In genomic region chr14:23539209-23539866, GRCh38 we compare ENCODE assay signal across 8 cellular contexts. TPM values are rescaled to one million over a fixed set of nuclear protein-coding genes. Genes with fewer than 3 reads are reported as not detected.
DNase-seq lines count a peak whose midpoint lies in the region; ATAC-seq and TF ChIP-seq lines count a peak whose summit lies in the region.

No MANE protein-coding gene starts in this region.

- H3K4me3 ChIP-seq in HEK293 (ENCODE audit: low read depth, low read length), result no peak overlapping the region

- H3K27ac Mint-ChIP-seq in MCF 10A (ENCODE audit: low read depth, unreplicated experiment) (no peak overlapping the region), immature natural killer cell (no peak overlapping the region)

- peaks cover 5% of the 10 kb centered on the region for H3K4me1 ChIP-seq in HEK293 (ENCODE audit: control insufficient read depth, insufficient read depth, low read length)

- no peak overlapping the region for H3K4me3 Mint-ChIP-seq in MCF 10A (ENCODE audit: unreplicated experiment)
- H3K4me3 Mint-ChIP-seq in immature natural killer cell, result no peak overlapping the region

- H3K27ac ChIP-seq in HEK293 (ENCODE audit: extremely low read depth, low read depth, low read length) (no peak overlapping the region), substantia nigra (ENCODE audit: low read depth, low read length, poor library complexity, severe bottlenecking) (peak overlapping the region; percentile 75)

- no peaks in the 10 kb centered on the region for H3K9me3 Mint-ChIP-seq in MCF 10A (ENCODE audit: unreplicated experiment)
- no peaks in the 10 kb centered on the region for H3K9me3 Mint-ChIP-seq in immature natural killer cell

- POLR2A ChIA-PET in HEK293 (lab: Yijun Ruan, JAX), result interaction anchor here (1.4 kb wide), 1 partner anchor 213 kb away, joined by 4 read pairs; no protein-coding TSS in a partner anchor
- POLR2A ChIA-PET in MCF 10A (lab: Yijun Ruan, JAX), result interaction anchor here (0.7 kb wide), 1 partner anchor 8 kb away, joined by 3 read pairs; no protein-coding TSS in a partner anchor

- H3K4me1 Mint-ChIP-seq in MCF 10A (ENCODE audit: insufficient read depth, unreplicated experiment) (peaks cover 10% of the 10 kb centered on the region), immature natural killer cell (no peaks in the 10 kb centered on the region)

- H3K36me3 Mint-ChIP-seq in MCF 10A (ENCODE audit: insufficient read depth, unreplicated experiment) (peaks cover 6% of the 10 kb centered on the region), immature natural killer cell (peaks cover 0 to 7% (median 0%) of the 10 kb centered on the region in 3 donors)

- DNase-seq in NCI-H1417 (lab: John Stamatoyannopoulos, UW), result peak; percentile 21 to 67 (median 25)
- no peak for DNase-seq in NCI-H1417 treated with DMSO at 0.1 percent for 48 hours (lab: John Stamatoyannopoulos, UW)
- DNase-seq in NCI-H526 (lab: John Stamatoyannopoulos, UW), result peak; percentile 56 to 86
- DNase-seq in MCF 10A (ENCODE audit: unreplicated experiment), result peak; percentile 55
- peak; percentile 36 to 39 (median 37) for DNase-seq in immature natural killer cell
- DNase-seq in substantia nigra (lab: John Stamatoyannopoulos, UW), result peak in 31 of 49 donors; percentile 11 to 75 (median 36)

- TF ChIP-seq CTCF in HEK293 (tag by site-specific recombination; IDR thresholded peaks at IDR 0.05) (peak; percentile 64; the same call in 1 of the 2 replicates), MCF 10A (IDR thresholded peaks at IDR 0.05; ENCODE audit: unreplicated experiment) (peak; percentile 69)

- peaks cover 0 to 11% of the 10 kb centered on the region in 2 experiments; a peak in 2 of 3 replicates for H3K36me3 ChIP-seq in HEK293 (ENCODE audit: control insufficient read depth in 2 of 2, insufficient read depth in 1 of 2, low read length in 2 of 2)

- CTCF ChIA-PET in HEK293 (lab: Yijun Ruan, JAX), result interaction anchor here (0.6 to 3.2 kb wide), 18 partner anchors 9 to 1315 kb away, joined by 3 to 21 read pairs (median 5); no protein-coding TSS in a partner anchor
- CTCF ChIA-PET in MCF 10A (lab: Yijun Ruan, JAX), result interaction anchor here (0.8 to 4.5 kb wide), 17 partner anchors 10 to 212 kb away, joined by 3 to 48 read pairs (median 4); partner anchors contain the start of gene THTPA

- H3K27me3 Mint-ChIP-seq in MCF 10A (ENCODE audit: insufficient read depth, unreplicated experiment) (no peaks in the 10 kb centered on the region), immature natural killer cell (ENCODE audit: low read depth in 3 of 3) (peaks cover 0 to 5% (median 0%) of the 10 kb centered on the region in 3 donors)

- BruUV-seq in MCF 10A (replicated peaks; lab: Mats Ljungman, UMichigan), result no TSS peak

- no peak for ATAC-seq in GM18861 (IDR thresholded peaks at IDR 0.05; ENCODE audit: unreplicated experiment)

- H3K9me3 ChIP-seq in HEK293 (ENCODE audit: control insufficient read depth, insufficient read depth, low read depth, low read length), result no peaks in the 10 kb centered on the region

- intact Hi-C loops in MCF 10A (cut with micrococcal nuclease), result no loop called here

TF ChIP-seq in HEK293, 187 proteins besides CTCF, POLR2A, EP300 and RAD21:
- TF ChIP-seq ZNF654 (tag by site-specific recombination; IDR thresholded peaks at IDR 0.05; ENCODE audit: low read depth) (peak; percentile 17; the same call in 1 of the 2 replicates), ZNF626 (tag by site-specific recombination; IDR thresholded peaks at IDR 0.05) (no peak), PRDM10 (tag by site-specific recombination; IDR thresholded peaks at IDR 0.05) (peak; percentile 47)

RNA-seq across cellular contexts. Expression of gene ZFHX2, which starts 12.2 kb away (rescaled TPM):
- total RNA-seq in MCF 10A (2022), result 1.8 and 2.1 TPM in 2 replicates
- polyA plus RNA-seq in immature natural killer cell, result under 1 TPM in 1 of 3 donors, not detected in 2; 0.12 TPM

RNA-seq across cellular contexts. Expression of gene THTPA, which starts 16.7 kb away (rescaled TPM):
- total RNA-seq in MCF 10A (2022), result 16.8 and 22.4 TPM in 2 replicates
- 10 to 100 TPM; 17.5 to 20.6 (median 19.5) TPM for polyA plus RNA-seq in immature natural killer cell

RNA-seq across cellular contexts. Expression of gene AP1G2, which starts 28.3 kb away (rescaled TPM):
- 89.2 and 95.7 TPM in 2 replicates for total RNA-seq in MCF 10A (2022)
- polyA plus RNA-seq in immature natural killer cell, result 10 to 100 TPM; 62.9 to 80.7 (median 64.4) TPM

RNA-seq across cellular contexts. Expression of gene JPH4, which starts 39.3 kb away (rescaled TPM):
- total RNA-seq in MCF 10A (2022), result not detected in 2 replicates
- polyA plus RNA-seq in immature natural killer cell, result under 1 TPM in 1 of 3 donors, not detected in 2; 0.10 TPM
